In genomic region chrX:81542255-81542654, GRCh38 we compare ENCODE assay signal across 2 cellular contexts.
TF ChIP-seq lines count a peak whose summit lies in the region.

No MANE protein-coding gene starts in this region.

TF ChIP-seq in WTC11, 78 proteins besides CTCF, POLR2A, EP300 and RAD21:
- TF ChIP-seq ZBTB21 (CRISPR knock-in tag; IDR thresholded peaks at IDR 0.05; ENCODE audit: borderline replicate concordance) = no peak
- no peak for TF ChIP-seq ZNF416 (CRISPR knock-in tag; IDR thresholded peaks at IDR 0.05)
- TF ChIP-seq TCF7 (CRISPR knock-in tag; IDR thresholded peaks at IDR 0.05; ENCODE audit: low read depth) = no peak
- no peak for TF ChIP-seq SOX15 (CRISPR knock-in tag; IDR thresholded peaks at IDR 0.05)
- TF ChIP-seq CDX4 (CRISPR knock-in tag; IDR thresholded peaks at IDR 0.05; ENCODE audit: borderline replicate concordance) = no peak
- no peak for TF ChIP-seq USF1 (CRISPR knock-in tag; IDR thresholded peaks at IDR 0.05)
- no peak for TF ChIP-seq CREM (CRISPR knock-in tag; IDR thresholded peaks at IDR 0.05)
- TF ChIP-seq TP53 (CRISPR knock-in tag; IDR thresholded peaks at IDR 0.05) = no peak
- no peak for TF ChIP-seq ZNF263 (CRISPR knock-in tag; IDR thresholded peaks at IDR 0.05; ENCODE audit: low read depth)
- no peak for TF ChIP-seq ZSCAN18 (CRISPR knock-in tag; IDR thresholded peaks at IDR 0.05)
- no peak for TF ChIP-seq IRF1 (CRISPR knock-in tag; IDR thresholded peaks at IDR 0.05)
- TF ChIP-seq ATF1 (CRISPR knock-in tag; IDR thresholded peaks at IDR 0.05) = no peak

TF ChIP-seq in endothelial cell of umbilical vein, 7 proteins besides CTCF, POLR2A, EP300 and RAD21:
- TF ChIP-seq MYC (IDR thresholded peaks at IDR 0.05; ENCODE audit: low read depth, low read length) (no peak), POLR2AphosphoS5 (IDR thresholded peaks at IDR 0.05; ENCODE audit: insufficient read depth, low read depth, low read length) (no peak), MAX (IDR thresholded peaks at IDR 0.05; ENCODE audit: insufficient read depth, insufficient read length) (no peak), FOS (IDR thresholded peaks at IDR 0.05; ENCODE audit: borderline replicate concordance, insufficient read depth, low read length) (no peak), GATA2 (IDR thresholded peaks at IDR 0.05; ENCODE audit: insufficient read depth, insufficient read length, low read depth, low read length) (no peak), JUN (IDR thresholded peaks at IDR 0.05; ENCODE audit: borderline replicate concordance, insufficient read depth, insufficient read length, low read depth) (no peak), EZH2 (IDR thresholded peaks at IDR 0.05; ENCODE audit: borderline replicate concordance, low read depth, low read length, severe bottlenecking) (no peak)
TF ChIP-seq in endothelial cell of umbilical vein: peak in this region for 0.
